ENCODE assay signal across 13 cellular contexts in genomic region chr2:27080140-27080469, GRCh38. TPM values are rescaled to one million over a fixed set of nuclear protein-coding genes. Genes with fewer than 3 reads are reported as not detected.
DNase-seq lines count a peak whose midpoint lies in the region; ATAC-seq and TF ChIP-seq lines count a peak whose summit lies in the region.
"Had no signal": no experiment of that assay in that cellular context is flagged by ENCODE, and none has a peak within 500 bp of the region (broad histone marks: within the 10 kb centered on the region; RNA-seq: fewer than 3 reads in every experiment).

No MANE protein-coding gene starts in this region.

- peaks cover 33% of the 10 kb centered on the region for H3K4me1 Mint-ChIP-seq in activated B cell treated with CpG ODN at 0.5 μM for 24 hours

- no peak overlapping the region for H3K4me3 Mint-ChIP-seq in activated B cell treated with CpG ODN at 0.5 μM for 24 hours

- no peaks in the 10 kb centered on the region for H3K36me3 Mint-ChIP-seq in activated B cell treated with CpG ODN at 0.5 μM for 24 hours (ENCODE audit: low read depth)
- H3K36me3 Mint-ChIP-seq: naive thymus-derived CD8-positive, alpha-beta T cell had no signal

- no peaks in the 10 kb centered on the region for H3K9me3 Mint-ChIP-seq in activated B cell treated with CpG ODN at 0.5 μM for 24 hours
- H3K9me3 Mint-ChIP-seq: naive thymus-derived CD8-positive, alpha-beta T cell had no signal

- no peaks in the 10 kb centered on the region for H3K27me3 ChIP-seq in BJ (ENCODE audit: control insufficient read depth, insufficient read depth, low read length)
- H3K27me3 ChIP-seq in sigmoid colon = no peaks in the 10 kb centered on the region

- TF ChIP-seq CTCF in BJ (IDR thresholded peaks at IDR 0.05; ENCODE audit: insufficient read depth, low read depth, low read length) (no peak), activated B cell treated with CpG ODN at 0.5 μM for 24 hours (IDR thresholded peaks at IDR 0.05) (no peak), fibroblast of the aortic adventitia (IDR thresholded peaks at IDR 0.05; ENCODE audit: insufficient read depth, low read length) (no peak), sigmoid colon (IDR thresholded peaks at IDR 0.05) (no peak)

- intact Hi-C loops in activated B cell treated with CpG ODN at 0.5 μM for 24 hours (cut with micrococcal nuclease) = loop anchor here (10.0 kb wide), 1 partner anchor 505 kb away; the partner anchor contains the start of gene ZNF512
- intact Hi-C loops in sigmoid colon (cut with DNase I) = loop anchor here (1.0 kb wide), 1 partner anchor 30 kb away; no protein-coding TSS in a partner anchor

- no peak for TF ChIP-seq POLR2A in sigmoid colon (IDR thresholded peaks at IDR 0.05)

- POLR2A ChIA-PET in BJ (lab: Charles Lee) (no interaction called here), activated B cell treated with CpG ODN at 0.5 μM for 24 hours (lab: Charles Lee) (interaction anchor here (1.4 to 2.0 kb wide), 2 partner anchors 47 to 54 kb away, joined by 5 to 8 read pairs; partner anchors contain the start of genes PREB and TMEM214)

- ATAC-seq in activated B cell treated with CpG ODN at 0.5 μM for 24 hours (ENCODE audit: low read depth) (no peak), HG02571 (IDR thresholded peaks at IDR 0.05; ENCODE audit: unreplicated experiment) (no peak), HG03135 (IDR thresholded peaks at IDR 0.05; ENCODE audit: unreplicated experiment) (no peak), GM18511 (IDR thresholded peaks at IDR 0.05; ENCODE audit: unreplicated experiment) (no peak)
- ATAC-seq: HCT116; naive thymus-derived CD8-positive, alpha-beta T cell had no signal

- TF ChIP-seq EP300 in sigmoid colon (IDR thresholded peaks at IDR 0.05) = no peak

- WGBS in sigmoid colon, 2 donors = 75 to 87% methylated on average over 7 of the region's 7 CpGs

- CTCF ChIA-PET in BJ (lab: Yijun Ruan, JAX) (interaction anchor here (0.6 to 3.4 kb wide), 7 partner anchors 8 to 234 kb away, joined by 3 to 28 read pairs (median 3); partner anchors contain the start of gene AGBL5), activated B cell treated with CpG ODN at 0.5 μM for 24 hours (lab: Charles Lee) (no interaction called here)

- DNase-seq in BJ (ENCODE audit: low read depth) = no peak
- no peak for DNase-seq in activated B cell treated with CpG ODN at 0.5 μM for 24 hours
- no peak for DNase-seq in fibroblast of the aortic adventitia (ENCODE audit: low read depth)
- DNase-seq in sigmoid colon = no peak
- no peak for DNase-seq in HK-2 (ENCODE audit: unreplicated experiment)
- DNase-seq: activated gamma-delta T cell treated with Interleukin-2 at 50 U/mL for 16 hours, DMS 273 treated with DMSO at 0.1 percent for 48 hours, NCI-H345 had no signal

- H3K36me3 ChIP-seq in BJ (ENCODE audit: control insufficient read depth, insufficient read depth, low read length) (peaks cover 17% of the 10 kb centered on the region), sigmoid colon (peaks cover 9 to 28% (median 15%) of the 10 kb centered on the region in 4 donors)

- peak overlapping the region; percentile 53 for H3K4me3 ChIP-seq in BJ (ENCODE audit: low read depth, low read length)
- H3K4me3 ChIP-seq in fibroblast of the aortic adventitia (ENCODE audit: low read depth, low read length) = peak overlapping the region; percentile 94
- H3K4me3 ChIP-seq in sigmoid colon = peak overlapping the region; percentile 71 to 91 (median 74)

- peaks cover 0 to 92% (median 82%) of the 10 kb centered on the region in 4 donors for H3K4me1 ChIP-seq in sigmoid colon

- H3K9me3 ChIP-seq in sigmoid colon = no peaks in the 10 kb centered on the region

- H3K27ac Mint-ChIP-seq in activated B cell treated with CpG ODN at 0.5 μM for 24 hours = peak overlapping the region; percentile 14

- peak overlapping the region; percentile 94 to 98 (median 97) for H3K27ac ChIP-seq in sigmoid colon

- H3K27me3 Mint-ChIP-seq in activated B cell treated with CpG ODN at 0.5 μM for 24 hours = no peaks in the 10 kb centered on the region

RNA-seq across cellular contexts. Expression of gene EMILIN1, which starts 1.7 kb away (rescaled TPM):
- polyA plus RNA-seq in BJ (2011; rRNA removed) (43.4 and 81.3 TPM in 2 replicates), sigmoid colon (10 to 100 TPM in 1 of 3 donors, 1 to 10 TPM in 2; 4.8 to 50.9 (median 5.3) TPM)
- 35.4 and 46.7 TPM in 2 replicates for polyA minus RNA-seq in BJ (2011; rRNA and poly(A)+ RNA removed)
- total RNA-seq in activated B cell treated with CpG ODN at 0.5 μM for 24 hours (0.29 and 0.69 TPM in 2 replicates), fibroblast of the aortic adventitia (ENCODE audit: low replicate concordance) (81.3 and 153 TPM in 2 replicates), sigmoid colon (100 to 1,000 TPM; 156 to 350 (median 279) TPM)

RNA-seq across cellular contexts. Expression of gene KHK, which starts 6.5 kb away (rescaled TPM):
- polyA plus RNA-seq in BJ (2011; rRNA removed) (0.33 and 0.43 TPM in 2 replicates), sigmoid colon (10 to 100 TPM in 1 of 3 donors, 1 to 10 TPM in 2; 2.4 to 12.7 (median 6.7) TPM)
- 0.15 and 1.6 TPM in 2 replicates for polyA minus RNA-seq in BJ (2011; rRNA and poly(A)+ RNA removed)
- total RNA-seq in activated B cell treated with CpG ODN at 0.5 μM for 24 hours (2.2 and 2.6 TPM in 2 replicates), fibroblast of the aortic adventitia (ENCODE audit: low replicate concordance) (1.7 and 2.3 TPM in 2 replicates), sigmoid colon (1 to 10 TPM; 1.6 to 5.3 (median 3.8) TPM)

RNA-seq across cellular contexts. Expression of gene OST4, which starts 8.7 kb away (rescaled TPM):
- polyA plus RNA-seq in BJ (2011; rRNA removed) (755 and 887 TPM in 2 replicates), sigmoid colon (100 to 1,000 TPM; 366 to 688 (median 635) TPM)
- polyA minus RNA-seq in BJ (2011; rRNA and poly(A)+ RNA removed) = 299 and 500 TPM in 2 replicates
- total RNA-seq in activated B cell treated with CpG ODN at 0.5 μM for 24 hours (243 and 265 TPM in 2 replicates), fibroblast of the aortic adventitia (ENCODE audit: low replicate concordance) (36.5 and 300 TPM in 2 replicates), sigmoid colon (100 to 1,000 TPM; 244 to 428 (median 382) TPM)

RNA-seq across cellular contexts. Expression of gene AGBL5, which starts 28.6 kb away (rescaled TPM):
- 25.9 and 32.7 TPM in 2 replicates for polyA plus RNA-seq in BJ (2011; rRNA removed)
- 20.9 and 33.1 TPM in 2 replicates for polyA minus RNA-seq in BJ (2011; rRNA and poly(A)+ RNA removed)
- total RNA-seq in activated B cell treated with CpG ODN at 0.5 μM for 24 hours = 14.9 and 15.2 TPM in 2 replicates
- 17.5 and 25.3 TPM in 2 replicates for total RNA-seq in fibroblast of the aortic adventitia (ENCODE audit: low replicate concordance)
- 10 to 100 TPM; 16.8 to 23.3 (median 18.1) TPM for total RNA-seq in sigmoid colon
- 10 to 100 TPM; 12.4 to 16.2 (median 13.4) TPM for polyA plus RNA-seq in sigmoid colon

RNA-seq across cellular contexts. Expression of gene CGREF1, which starts 38.8 kb away (rescaled TPM):
- polyA plus RNA-seq in BJ (2011; rRNA removed) (4.8 and 6.9 TPM in 2 replicates), sigmoid colon (1 to 10 TPM in 1 of 3 donors, not detected in 2; 2.6 TPM)
- 2.6 and 2.7 TPM in 2 replicates for polyA minus RNA-seq in BJ (2011; rRNA and poly(A)+ RNA removed)
- total RNA-seq in activated B cell treated with CpG ODN at 0.5 μM for 24 hours (0.17 and 0.31 TPM in 2 replicates), fibroblast of the aortic adventitia (ENCODE audit: low replicate concordance) (4.7 and 9.3 TPM in 2 replicates), sigmoid colon (1 to 10 TPM in 2 of 4 donors, under 1 TPM in 2; 0.68 to 1.4 (median 0.97) TPM)

Comparison
In these comparisons a context has a peak if more than half of its experiments do, and no peak if none do; other contexts are left out.
1. RNA of gene EMILIN1, which starts 1.7 kb away (total RNA-seq): 156 to 350 TPM in sigmoid colon and 81.3 to 153 TPM in fibroblast of the aortic adventitia; 0.29 to 0.69 TPM in activated B cell treated with CpG ODN at 0.5 μM for 24 hours; every median in the first group is over 10 times any median in the second.
2. Peak in every context shown above with its lines, with median percentiles within 50 percentile points of each other: H3K4me3 ChIP-seq.